8 cellular contexts compared by ENCODE assay signal in the genomic region with DNA sequence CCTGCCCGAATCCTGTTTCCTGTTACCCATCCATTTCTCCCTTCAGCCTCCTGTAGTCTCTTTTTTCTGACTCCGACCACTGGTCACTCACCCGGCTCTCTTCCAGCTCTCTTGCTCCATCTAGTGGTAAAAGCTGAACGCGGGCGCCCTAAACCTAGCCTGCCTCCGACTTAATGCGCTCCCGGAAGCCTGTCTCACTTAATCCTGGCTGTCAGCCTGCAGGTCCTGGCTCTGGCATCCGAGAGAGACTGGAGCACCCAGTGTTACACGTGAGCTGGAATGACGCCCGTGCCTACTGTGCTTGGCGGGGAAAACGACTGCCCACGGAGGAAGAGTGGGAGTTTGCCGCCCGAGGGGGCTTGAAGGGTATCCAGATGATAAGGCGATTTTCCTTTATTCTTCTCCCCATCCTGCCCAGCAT. TPM values are rescaled to one million over a fixed set of nuclear protein-coding genes. Genes with fewer than 3 reads are reported as not detected.
A peak's percentile ranks its signal among the peaks of the same experiment; 100 is the strongest.
DNase-seq lines count a peak whose midpoint lies in the region; ATAC-seq and TF ChIP-seq lines count a peak whose summit lies in the region.

No MANE protein-coding gene starts in this region.

- TF ChIP-seq POLR2A in spleen (IDR thresholded peaks at IDR 0.05): no peak

- H3K4me3 ChIP-seq in astrocyte of the cerebellum (ENCODE audit: low read depth, low read length) (no peak overlapping the region), spleen (no peak overlapping the region)

- peak overlapping the region; percentile 32 for H3K27ac ChIP-seq in 22Rv1
- no peak overlapping the region for H3K27ac ChIP-seq in spleen

- no peaks in the 10 kb centered on the region for H3K27me3 ChIP-seq in spleen (replicated peaks in 1 of 7)

- 25 to 37% (median 27%) methylated on average over 19 of the region's 19 CpGs for WGBS in spleen, 5 donors

- TF ChIP-seq CTCF in 22Rv1 (IDR thresholded peaks at IDR 0.05) (peak; percentile 98), astrocyte of the cerebellum (IDR thresholded peaks at IDR 0.05; ENCODE audit: low read depth, low read length, missing control alignments) (peak; percentile 95), spleen (IDR thresholded peaks at IDR 0.05 in 8 of 11, conservative IDR thresholded peaks at IDR 0.05 in 3 of 11) (peak; percentile 86 to 97 (median 91))

- H3K4me1 ChIP-seq in spleen: peaks cover 0 to 13% (median 1%) of the 10 kb centered on the region in 6 donors

- no peaks in the 10 kb centered on the region for H3K9me3 ChIP-seq in spleen

- peak; percentile 84 for ATAC-seq in GM18499 (IDR thresholded peaks at IDR 0.05; ENCODE audit: insufficient read depth, unreplicated experiment)
- ATAC-seq in HG02884 (IDR thresholded peaks at IDR 0.05; ENCODE audit: unreplicated experiment): peak; percentile 86

- in situ Hi-C loops in astrocyte of the cerebellum (cut with HindIII; ENCODE audit: low sequenced_read_pairs): no loop called here

- intact Hi-C loops in spleen (cut with DNase I; ENCODE audit: low total_unique reads): loop anchor here (5.0 to 10.0 kb wide), 2 partner anchors 72 to 430 kb away; no protein-coding TSS in a partner anchor

- peaks cover 0 to 80% (median 51%) of the 10 kb centered on the region in 6 donors for H3K36me3 ChIP-seq in spleen

- DNase-seq in NCI-H187 treated with DMSO at 0.1 percent for 48 hours (lab: John Stamatoyannopoulos, UW) (peak; percentile 18), T1000 (lab: John Stamatoyannopoulos, UW) (peak; percentile 79), astrocyte of the cerebellum (ENCODE audit: low read depth) (peak; percentile 73), hypothalamus (lab: John Stamatoyannopoulos, UW) (peak in 50 of 51 donors; percentile 11 to 82 (median 58)), spleen (peak; percentile 92)

RNA-seq across cellular contexts. Expression of a gene that starts 10.3 kb away (rescaled TPM):
- total RNA-seq in spleen: 100 to 1,000 TPM in 6 of 7 donors, 10 to 100 TPM in 1; 96.5 to 145 (median 132) TPM
- 10 to 100 TPM; 57.1 to 81.3 (median 60.4) TPM for polyA plus RNA-seq in spleen

RNA-seq across cellular contexts. Expression of a gene that starts 18.4 kb away (rescaled TPM):
- total RNA-seq in spleen: 1 to 10 TPM in 6 of 7 donors, not detected in 1; 1.0 to 3.4 (median 1.8) TPM
- 1 to 10 TPM in 1 of 3 donors, under 1 TPM in 2; 0.86 to 1.2 (median 0.93) TPM for polyA plus RNA-seq in spleen

RNA-seq across cellular contexts. Expression of a gene that starts 22.8 kb away (rescaled TPM):
- 100 to 1,000 TPM in 1 of 7 donors, 10 to 100 TPM in 6; 71.5 to 107 (median 84.9) TPM for total RNA-seq in spleen
- 100 to 1,000 TPM; 113 to 139 (median 133) TPM for polyA plus RNA-seq in spleen

RNA-seq across cellular contexts. Expression of a gene that starts 23.1 kb away (rescaled TPM):
- total RNA-seq in spleen: 10 to 100 TPM in 2 of 7 donors, 1 to 10 TPM in 5; 5.0 to 11.3 (median 7.3) TPM
- polyA plus RNA-seq in spleen: 1 to 10 TPM; 2.2 to 8.4 (median 4.8) TPM

RNA-seq across cellular contexts. Expression of a gene that starts 31.9 kb away (rescaled TPM):
- total RNA-seq in spleen: 100 to 1,000 TPM; 192 to 371 (median 228) TPM
- 100 to 1,000 TPM; 265 to 476 (median 453) TPM for polyA plus RNA-seq in spleen

Comparison
In these comparisons a context has a peak if more than half of its experiments do, and no peak if none do; other contexts are left out.
1. DNase-seq: peak in every context shown above with its lines; median percentile 92 in spleen; 79 in T1000; 73 in astrocyte of the cerebellum; 58 in hypothalamus; 18 in NCI-H187 treated with DMSO at 0.1 percent for 48 hours.